10 cellular contexts compared by ENCODE assay signal in genomic region chr10:78852856-78853255, GRCh38.
DNase-seq lines count a peak whose midpoint lies in the region; ATAC-seq and TF ChIP-seq lines count a peak whose summit lies in the region.
"Had no signal": no experiment of that assay in that cellular context is flagged by ENCODE, and none has a peak within 500 bp of the region (broad histone marks: within the 10 kb centered on the region; RNA-seq: fewer than 3 reads in every experiment).

No MANE protein-coding gene starts in this region.

- H3K4me3 ChIP-seq in Peyer's patch (no peak overlapping the region), epithelial cell of proximal tubule (ENCODE audit: low read depth, low read length) (no peak overlapping the region), retinal pigment epithelial cell (ENCODE audit: low read length) (no peak overlapping the region)
- H3K4me3 ChIP-seq: BLaER1 had no signal

- H3K4me1 ChIP-seq in Peyer's patch: no peaks in the 10 kb centered on the region
- H3K4me1 ChIP-seq: BLaER1 had no signal

- H3K27me3 ChIP-seq in Peyer's patch: no peaks in the 10 kb centered on the region
- H3K27me3 ChIP-seq: BLaER1 had no signal

- no peak for ATAC-seq in HG02623 (IDR thresholded peaks at IDR 0.05; ENCODE audit: unreplicated experiment)

- no peak for TF ChIP-seq POLR2A in Peyer's patch (IDR thresholded peaks at IDR 0.05)

- no peaks in the 10 kb centered on the region for H3K9me3 ChIP-seq in Peyer's patch
- H3K9me3 ChIP-seq: BLaER1 had no signal

- no peaks in the 10 kb centered on the region for H3K36me3 ChIP-seq in Peyer's patch
- H3K36me3 ChIP-seq: BLaER1 had no signal

- DNase-seq in activated T-cell treated with anti-CD3 and anti-CD28 coated beads for 1 hour (ENCODE audit: low read depth) (peak; percentile 4), Peyer's patch (peak in 1 of 3 donors; percentile 59), epithelial cell of proximal tubule (ENCODE audit: low read depth) (no peak), retinal pigment epithelial cell (ENCODE audit: low read depth) (no peak), NOMO-1 (lab: John Stamatoyannopoulos, UW; ENCODE audit: unreplicated experiment in 2 of 2) (no peak), RKO (ENCODE audit: low spot score) (no peak)
- DNase-seq in activated T-cell treated with anti-CD3 and anti-CD28 coated beads, Interleukin-2, amount 50 U/mL, for 1 hour: no peak
- DNase-seq: effector CD4-positive, alpha-beta T cell had no signal

- TF ChIP-seq CTCF in Peyer's patch (IDR thresholded peaks at IDR 0.05) (peak in 4 of 6 experiments; percentile 24 to 60 (median 55)), epithelial cell of proximal tubule (conservative IDR thresholded peaks at IDR 0.05; ENCODE audit: low read depth, low read length) (peak; percentile 49), retinal pigment epithelial cell (conservative IDR thresholded peaks at IDR 0.05; ENCODE audit: low read depth, low read length) (peak; percentile 45)

- no peak overlapping the region for H3K27ac ChIP-seq in Peyer's patch
- H3K27ac ChIP-seq: BLaER1 had no signal
